Comparison of ENCODE assay signal across 27 cellular contexts in the genomic region with DNA sequence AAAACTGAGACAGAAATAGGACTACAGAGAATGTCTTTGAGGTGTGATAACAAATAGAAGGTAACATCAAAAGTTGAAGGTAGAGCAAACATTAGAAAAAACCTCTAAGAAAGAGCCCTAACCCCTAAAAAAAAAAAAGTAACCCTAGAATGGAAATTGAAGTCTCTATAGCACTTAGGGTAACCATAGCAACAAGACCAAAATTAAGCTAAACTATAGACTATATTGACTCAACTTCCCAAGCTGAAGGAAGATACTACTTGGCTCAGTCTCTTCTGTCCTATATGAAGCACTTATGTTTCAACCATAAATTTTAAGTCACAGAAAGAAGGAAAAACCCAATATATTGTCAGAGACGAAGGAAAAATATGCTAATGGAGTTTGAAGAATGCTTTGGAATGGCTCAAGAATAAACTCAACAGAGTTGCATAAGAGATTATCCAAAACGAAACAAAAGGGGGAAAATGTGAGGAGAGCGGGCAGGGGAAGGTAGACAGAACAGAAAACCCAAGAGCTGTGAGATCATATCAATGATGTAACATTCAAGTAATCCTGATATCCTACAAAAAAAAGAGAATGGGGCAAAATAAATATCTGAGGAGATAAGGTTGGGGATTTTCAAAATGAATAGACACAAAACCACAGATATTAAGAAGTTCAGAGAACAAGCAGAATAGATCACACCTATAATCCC.
A peak's percentile ranks its signal among the peaks of the same experiment; 100 is the strongest.
DNase-seq lines count a peak whose midpoint lies in the region; ATAC-seq and TF ChIP-seq lines count a peak whose summit lies in the region.
"Had no signal": no experiment of that assay in that cellular context is flagged by ENCODE, and none has a peak within 500 bp of the region (broad histone marks: within the 10 kb centered on the region; RNA-seq: fewer than 3 reads in every experiment).

No MANE protein-coding gene starts in this region.

- H4K5ac ChIP-seq in H9 (ENCODE audit: insufficient read length, low read depth, low read length) = no peak overlapping the region

- H3K27me3 Mint-ChIP-seq in activated naive CD4-positive, alpha-beta T cell treated with anti-CD3 and anti-CD28 coated beads for 36 hours (ENCODE audit: low read depth) = no peaks in the 10 kb centered on the region
- no peaks in the 10 kb centered on the region for H3K27me3 Mint-ChIP-seq in H9 (ENCODE audit: low read depth)
- no peaks in the 10 kb centered on the region for H3K27me3 Mint-ChIP-seq in activated naive CD8-positive, alpha-beta T cell treated with anti-CD3 and anti-CD28 coated beads for 36 hours
- H3K27me3 Mint-ChIP-seq in nephron progenitor cell (ENCODE audit: low read depth, poor library complexity) = no peaks in the 10 kb centered on the region
- H3K27me3 Mint-ChIP-seq: activated B cell treated with CpG ODN at 0.5 μM for 24 hours; CD8-positive, alpha-beta memory T cell; T-cell had no signal

- CTCF ChIA-PET in activated naive CD4-positive, alpha-beta T cell treated with anti-CD3 and anti-CD28 coated beads for 36 hours (lab: Charles Lee) = interaction anchor here (0.5 kb wide), 1 partner anchor 333 kb away, joined by 3 read pairs; no protein-coding TSS in a partner anchor

- H4K8ac ChIP-seq in H9 (replicated peaks; ENCODE audit: insufficient read length, low read depth, low read length) = no peak overlapping the region

- no peaks in the 10 kb centered on the region for H3K4me1 ChIP-seq in H9 (ENCODE audit: insufficient read depth, low read length)
- peaks cover 0 to 8% (median 0%) of the 10 kb centered on the region in 3 donors for H3K4me1 ChIP-seq in gastroesophageal sphincter

- peaks cover 0 to 12% of the 10 kb centered on the region in 2 donors for H3K36me3 ChIP-seq in gastroesophageal sphincter

- ATAC-seq in gastroesophageal sphincter = no peak
- ATAC-seq in HG02938 (IDR thresholded peaks at IDR 0.05; ENCODE audit: unreplicated experiment) = no peak
- ATAC-seq: left cardiac atrium, mucosa of descending colon, T-cell had no signal

- H3K9me3 ChIP-seq in H9 (ENCODE audit: control insufficient read depth, low read depth, low read length) = no peaks in the 10 kb centered on the region
- no peaks in the 10 kb centered on the region for H3K9me3 ChIP-seq in gastroesophageal sphincter
- H3K9me3 ChIP-seq: mucosa of descending colon, vagina had no signal

- no peak for TF ChIP-seq POLR2A in gastroesophageal sphincter (IDR thresholded peaks at IDR 0.05)

- no CpG with 5 or more reads among the region's 3 CpGs for WGBS in H9 (ENCODE audit: extremely low coverage, insufficient read length, low lambda C conversion rate)
- 85 to 92% methylated on average over 2 to 3 of the region's 3 CpGs for WGBS in gastroesophageal sphincter (ENCODE audit: low coverage in 1 of 2), 2 donors

- TF ChIP-seq CTCF in H9 (conservative IDR thresholded peaks at IDR 0.05) = no peak
- no peak for TF ChIP-seq CTCF in nephron progenitor cell (IDR thresholded peaks at IDR 0.05)
- TF ChIP-seq CTCF in gastroesophageal sphincter (IDR thresholded peaks at IDR 0.05) = no peak

- H3T11ph ChIP-seq in H9 (ENCODE audit: low read length) = no peak overlapping the region

- H3K27ac Mint-ChIP-seq in activated naive CD4-positive, alpha-beta T cell treated with anti-CD3 and anti-CD28 coated beads for 36 hours = no peak overlapping the region
- H3K27ac Mint-ChIP-seq in H9 = peak overlapping the region in 2 of 3 experiments; percentile 23 to 34; a peak in 3 of 7 replicates
- peak overlapping the region; percentile 2 for H3K27ac Mint-ChIP-seq in activated naive CD8-positive, alpha-beta T cell treated with anti-CD3 and anti-CD28 coated beads for 36 hours
- peak overlapping the region; percentile 7 for H3K27ac Mint-ChIP-seq in nephron progenitor cell
- H3K27ac Mint-ChIP-seq: activated B cell treated with CpG ODN at 0.5 μM for 24 hours; activated T-helper 1 cell treated with anti-CD3 and anti-CD28 coated beads, Interleukin-12 subunit alpha, Interleukin-12 subunit beta, Interleukin-2, Interleukin-4 antibody, amounts not matched to agents 30 ng/mL and 10 ng/mL and 1 ng/mL, durations not matched to agents 14 hours and 24 hours and 36 hours; T-cell had no signal

- H3K9ac ChIP-seq in H9 (ENCODE audit: extremely low read depth, insufficient read length, low read length) = no peak overlapping the region

- H2BK120ac ChIP-seq in H9 (ENCODE audit: low read depth, low read length, poor library complexity, severe bottlenecking) = no peak overlapping the region

- H2BK20ac ChIP-seq in H9 (ENCODE audit: low read depth, low read length, poor library complexity, severe bottlenecking) = no peak overlapping the region

- no peak for TF ChIP-seq EP300 in gastroesophageal sphincter (IDR thresholded peaks at IDR 0.05)

- H3K4me2 ChIP-seq in H9 (ENCODE audit: insufficient read depth, insufficient read length, low read length) = no peak overlapping the region
- H3K4me2 ChIP-seq: smooth muscle cell had no signal

- H2AK5ac ChIP-seq in H9 (ENCODE audit: insufficient read length, low read length) = no peak overlapping the region

- peak overlapping the region; percentile 30 for H3K4me3 Mint-ChIP-seq in activated naive CD4-positive, alpha-beta T cell treated with anti-CD3 and anti-CD28 coated beads for 36 hours
- no peak overlapping the region for H3K4me3 Mint-ChIP-seq in H9
- peak overlapping the region; percentile 1 for H3K4me3 Mint-ChIP-seq in activated naive CD8-positive, alpha-beta T cell treated with anti-CD3 and anti-CD28 coated beads for 36 hours
- no peak overlapping the region for H3K4me3 Mint-ChIP-seq in nephron progenitor cell
- H3K4me3 Mint-ChIP-seq: activated B cell treated with CpG ODN at 0.5 μM for 24 hours; activated T-helper 1 cell treated with anti-CD3 and anti-CD28 coated beads, Interleukin-12 subunit alpha, Interleukin-12 subunit beta, Interleukin-2, Interleukin-4 antibody, amounts not matched to agents 30 ng/mL and 10 ng/mL and 1 ng/mL, durations not matched to agents 14 hours and 24 hours and 36 hours; CD8-positive, alpha-beta memory T cell; neural crest cell; T-cell had no signal

- peaks cover 15% of the 10 kb centered on the region for H3K79me1 ChIP-seq in H9 (ENCODE audit: insufficient read depth, low read depth, low read length, poor library complexity, severe bottlenecking)

- no peaks in the 10 kb centered on the region for H4K20me1 ChIP-seq in H9 (ENCODE audit: control insufficient read depth, insufficient read depth, insufficient read length)

- H3K36me3 Mint-ChIP-seq in activated naive CD4-positive, alpha-beta T cell treated with anti-CD3 and anti-CD28 coated beads for 36 hours (ENCODE audit: low read depth) = peaks cover 10% of the 10 kb centered on the region
- 0 out of 7 replicates have a peak, but pooled peaks cover 0 to 3% (median 0%) of the 10 kb centered on the region in 3 experiments for H3K36me3 Mint-ChIP-seq in H9 (ENCODE audit: insufficient read depth in 1 of 3, low read depth in 3 of 3)
- H3K36me3 Mint-ChIP-seq in activated naive CD8-positive, alpha-beta T cell treated with anti-CD3 and anti-CD28 coated beads for 36 hours = peaks cover 23% of the 10 kb centered on the region
- H3K36me3 Mint-ChIP-seq in nephron progenitor cell (ENCODE audit: low read depth) = peaks cover 15% of the 10 kb centered on the region

- no peak overlapping the region for H3K27ac ChIP-seq in H9 (ENCODE audit: insufficient read length, low read depth, low read length)
- H3K27ac ChIP-seq in gastroesophageal sphincter = no peak overlapping the region
- H3K27ac ChIP-seq: RWPE1, vagina had no signal

- no peak for DNase-seq in activated naive CD4-positive, alpha-beta T cell treated with anti-CD3 and anti-CD28 coated beads for 36 hours
- no peak for DNase-seq in activated naive CD4-positive, alpha-beta T cell (lab: John Stamatoyannopoulos, UW)
- DNase-seq in H9 (no peak), nephron progenitor cell (no peak), dedifferentiated amniotic fluid mesenchymal stem cell (ENCODE audit: extremely low spot score) (no peak)
- no peak for DNase-seq in activated naive CD8-positive, alpha-beta T cell treated with anti-CD3 and anti-CD28 coated beads for 36 hours
- DNase-seq: activated B cell treated with CpG ODN at 0.5 μM for 24 hours; activated naive CD4-positive, alpha-beta T cell treated with anti-CD3 and anti-CD28 coated beads, Interleukin-2, amount 50 U/mL, for 16 hours; anterior cingulate cortex; CD8-positive, alpha-beta memory T cell; effector CD4-positive, alpha-beta T cell; H7; hippocampal formation; left cardiac atrium; mucosa of descending colon; NCI-H1436; NCI-H2081; stimulated activated naive CD4-positive, alpha-beta T cell treated with Interleukin-2 at 50 U/mL for 16 hours; T-cell had no signal

- H2BK15ac ChIP-seq in H9 (ENCODE audit: low read depth, low read length) = no peak overlapping the region

- H3K14ac ChIP-seq in H9 (ENCODE audit: insufficient read depth, low read length) = no peak overlapping the region

- H2AFZ ChIP-seq in H9 (ENCODE audit: low read length) = no peak overlapping the region

- intact Hi-C loops in activated naive CD4-positive, alpha-beta T cell treated with anti-CD3 and anti-CD28 coated beads for 36 hours (cut with micrococcal nuclease) = no loop called here

- H2BK5ac ChIP-seq in H9 (ENCODE audit: insufficient read length, low read length) = no peak overlapping the region

- peaks cover 24% of the 10 kb centered on the region for H3K4me1 Mint-ChIP-seq in activated naive CD4-positive, alpha-beta T cell treated with anti-CD3 and anti-CD28 coated beads for 36 hours (ENCODE audit: low read depth)
- peaks cover 17 to 30% of the 10 kb centered on the region in 2 experiments for H3K4me1 Mint-ChIP-seq in H9
- peaks cover 20% of the 10 kb centered on the region for H3K4me1 Mint-ChIP-seq in activated naive CD8-positive, alpha-beta T cell treated with anti-CD3 and anti-CD28 coated beads for 36 hours
- H3K4me1 Mint-ChIP-seq in nephron progenitor cell = peaks cover 5% of the 10 kb centered on the region

- H4K91ac ChIP-seq in H9 (ENCODE audit: insufficient read length, low read depth, low read length) = no peak overlapping the region

- H3K56ac ChIP-seq in H9 (ENCODE audit: insufficient read length, low read depth, low read length) = no peak overlapping the region

- H2BK12ac ChIP-seq in H9 (ENCODE audit: insufficient read length, low read depth, low read length) = no peak overlapping the region

- no peak overlapping the region for H3K18ac ChIP-seq in H9 (ENCODE audit: insufficient read length, low read depth, low read length)

- no peaks in the 10 kb centered on the region for H3K9me3 Mint-ChIP-seq in activated naive CD4-positive, alpha-beta T cell treated with anti-CD3 and anti-CD28 coated beads for 36 hours
- no peaks in the 10 kb centered on the region for H3K9me3 Mint-ChIP-seq in H9
- peaks cover 3% of the 10 kb centered on the region for H3K9me3 Mint-ChIP-seq in activated naive CD8-positive, alpha-beta T cell treated with anti-CD3 and anti-CD28 coated beads for 36 hours
- H3K9me3 Mint-ChIP-seq in nephron progenitor cell = no peaks in the 10 kb centered on the region
- H3K9me3 Mint-ChIP-seq: activated T-helper 1 cell treated with anti-CD3 and anti-CD28 coated beads, Interleukin-12 subunit alpha, Interleukin-12 subunit beta, Interleukin-2, Interleukin-4 antibody, amounts not matched to agents 30 ng/mL and 10 ng/mL and 1 ng/mL, durations not matched to agents 14 hours and 24 hours and 36 hours; CD8-positive, alpha-beta memory T cell; T-cell had no signal

- no peak overlapping the region for H3K23ac ChIP-seq in H9 (ENCODE audit: insufficient read length, low read depth, low read length)

- H3K23me2 ChIP-seq in H9 (ENCODE audit: insufficient read length, low read depth, low read length, poor library complexity, severe bottlenecking) = no peaks in the 10 kb centered on the region

- no peak overlapping the region for H3K4ac ChIP-seq in H9 (ENCODE audit: low read depth, low read length)

- H3K27me3 ChIP-seq in H9 (ENCODE audit: insufficient read depth, low read length) (no peaks in the 10 kb centered on the region), gastroesophageal sphincter (no peaks in the 10 kb centered on the region)
- H3K27me3 ChIP-seq: vagina had no signal

- peaks cover 2% of the 10 kb centered on the region; the same call in 1 of the 2 replicates for H3K79me2 ChIP-seq in H9 (ENCODE audit: insufficient read depth, low read length)

- H3K4me3 ChIP-seq in gastroesophageal sphincter = no peak overlapping the region
- H3K4me3 ChIP-seq: lung, mucosa of descending colon, smooth muscle cell, vagina had no signal

Comparison
In these comparisons a context has a peak if more than half of its experiments do, and no peak if none do; other contexts are left out.
1. H3K4me3 Mint-ChIP-seq: peak in activated naive CD4-positive, alpha-beta T cell treated with anti-CD3 and anti-CD28 coated beads for 36 hours (single experiment) and activated naive CD8-positive, alpha-beta T cell treated with anti-CD3 and anti-CD28 coated beads for 36 hours (single experiment); none in H9 (0 of 2) and nephron progenitor cell (single experiment).